ENCODE assay signal across 15 cellular contexts in genomic region chr5:68911840-68912690, GRCh38.
DNase-seq lines count a peak whose midpoint lies in the region; ATAC-seq, FAIRE-seq and TF ChIP-seq lines count a peak whose summit lies in the region.
"Had no signal": no experiment of that assay in that cellular context is flagged by ENCODE, and none has a peak within 500 bp of the region (broad histone marks: within the 10 kb centered on the region; RNA-seq: fewer than 3 reads in every experiment).

No MANE protein-coding gene starts in this region.

- no peaks in the 10 kb centered on the region for H3K9me3 ChIP-seq in adipocyte (ENCODE audit: control insufficient read depth, low read length)
- H3K9me3 ChIP-seq: upper lobe of left lung had no signal

- H3K27me3 ChIP-seq in adipocyte (replicated peaks; ENCODE audit: control insufficient read depth, insufficient read depth, low read length), result no peaks in the 10 kb centered on the region
- H3K27me3 ChIP-seq: dorsolateral prefrontal cortex, upper lobe of left lung had no signal

- peak; percentile 9 for DNase-seq in DMS 273 (lab: John Stamatoyannopoulos, UW; ENCODE audit: unreplicated experiment)
- DNase-seq in DMS 273 treated with DMSO at 0.1 percent for 48 hours (lab: John Stamatoyannopoulos, UW), result no peak
- DNase-seq in adipocyte (ENCODE audit: low read depth), result peak; percentile 59
- peak; percentile 66 for DNase-seq in fibroblast of the aortic adventitia (ENCODE audit: low read depth)
- DNase-seq in sciatic nerve (ENCODE audit: low spot score), result no peak
- no peak for DNase-seq in GM12892 (ENCODE audit: insufficient read length)
- DNase-seq: activated CD8-positive, alpha-beta memory T cell treated with anti-CD3 and anti-CD28 coated beads, Interleukin-2, amount 10 ng/mL, durations not matched to agents 7 days and 5 days; dorsolateral prefrontal cortex; head of caudate nucleus; NCI-H774; nucleus accumbens; upper lobe of left lung had no signal

- no peak for FAIRE-seq in GM12892 (lab: Jason Lieb, UNC)

- H3K4me1 ChIP-seq in adipocyte (ENCODE audit: control insufficient read depth, insufficient read depth, low read length), result no peaks in the 10 kb centered on the region
- H3K4me1 ChIP-seq: upper lobe of left lung had no signal

- ATAC-seq in sciatic nerve, result peak; percentile 53
- no peak for ATAC-seq in esophagus mucosa
- no peak for ATAC-seq in HG02884 (IDR thresholded peaks at IDR 0.05; ENCODE audit: unreplicated experiment)
- ATAC-seq: activated CD8-positive, alpha-beta memory T cell treated with anti-CD3 and anti-CD28 coated beads, Interleukin-2, amount 10 ng/mL, durations not matched to agents 7 days and 5 days had no signal

- TF ChIP-seq POLR2A in GM12892 (IDR thresholded peaks at IDR 0.05; ENCODE audit: low read depth, low read length), result no peak

- H3K36me3 ChIP-seq in adipocyte (ENCODE audit: control insufficient read depth, insufficient read depth, low read length, severe bottlenecking), result no peaks in the 10 kb centered on the region
- H3K36me3 ChIP-seq: upper lobe of left lung had no signal

- intact Hi-C loops in sciatic nerve (cut with DNase I), result no loop called here

- no peak overlapping the region for H3K9ac ChIP-seq in adipocyte (ENCODE audit: low read length)

- TF ChIP-seq CTCF in fibroblast of the aortic adventitia (IDR thresholded peaks at IDR 0.05; ENCODE audit: insufficient read depth, low read length), result no peak

- H3K4me3 ChIP-seq in adipocyte (ENCODE audit: low read length), result no peak overlapping the region
- H3K4me3 ChIP-seq in fibroblast of the aortic adventitia (ENCODE audit: low read depth, low read length), result no peak overlapping the region
- H3K4me3 ChIP-seq: dorsolateral prefrontal cortex, lung, upper lobe of left lung had no signal

Comparison
In these comparisons a context has a peak if more than half of its experiments do, and no peak if none do; other contexts are left out.
1. DNase-seq: peak in DMS 273 (single experiment), adipocyte (single experiment) and fibroblast of the aortic adventitia (single experiment); none in DMS 273 treated with DMSO at 0.1 percent for 48 hours (single experiment), sciatic nerve (single experiment) and GM12892 (single experiment).